1 cellular context compared by ENCODE assay signal in the genomic region with DNA sequence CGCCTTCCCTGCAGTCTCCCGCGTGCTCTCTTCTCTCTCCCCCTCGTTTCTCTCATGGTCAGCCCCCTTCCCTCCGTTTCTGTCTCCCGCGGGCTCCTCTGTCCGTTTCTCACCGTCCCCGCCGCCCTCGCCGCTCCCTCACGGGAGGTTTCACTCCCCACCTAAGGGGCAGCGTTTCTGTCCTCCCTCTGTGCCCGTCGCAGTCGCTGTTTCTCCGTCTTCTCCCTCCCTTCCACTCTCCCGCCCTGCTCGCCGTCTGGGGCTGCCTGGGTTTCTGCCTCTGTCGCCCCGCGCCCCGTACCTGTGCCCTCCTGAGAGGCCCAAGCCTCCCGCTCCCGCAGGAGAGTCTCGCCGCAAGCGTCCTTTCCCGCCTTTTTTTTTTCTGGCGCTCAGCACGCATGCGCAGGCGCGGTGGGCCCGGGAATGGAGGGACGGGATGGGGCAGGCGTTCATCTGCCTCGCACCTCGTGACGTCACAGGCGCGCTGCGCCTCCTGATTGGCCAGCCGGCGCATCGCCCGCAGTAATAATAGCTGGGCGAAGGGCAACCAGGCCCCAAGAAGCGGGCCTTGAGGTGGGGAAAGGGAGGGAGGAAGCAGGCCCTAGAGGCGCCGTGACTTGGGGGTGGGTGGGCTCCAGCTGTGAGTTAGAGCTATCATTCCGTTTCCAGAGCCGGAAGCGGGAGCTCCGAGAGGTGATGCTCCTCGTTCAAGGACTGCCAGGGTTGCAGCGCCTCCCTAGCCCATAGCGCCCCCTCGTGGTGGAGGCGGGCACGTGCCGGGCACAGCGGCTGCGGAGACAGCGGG.
TF ChIP-seq lines count a peak whose summit lies in the region.

No MANE protein-coding gene starts in this region.

TF ChIP-seq in HepG2, 621 proteins besides CTCF, POLR2A, EP300 and RAD21 (continues in another document):
- TF ChIP-seq, protein P1, sequence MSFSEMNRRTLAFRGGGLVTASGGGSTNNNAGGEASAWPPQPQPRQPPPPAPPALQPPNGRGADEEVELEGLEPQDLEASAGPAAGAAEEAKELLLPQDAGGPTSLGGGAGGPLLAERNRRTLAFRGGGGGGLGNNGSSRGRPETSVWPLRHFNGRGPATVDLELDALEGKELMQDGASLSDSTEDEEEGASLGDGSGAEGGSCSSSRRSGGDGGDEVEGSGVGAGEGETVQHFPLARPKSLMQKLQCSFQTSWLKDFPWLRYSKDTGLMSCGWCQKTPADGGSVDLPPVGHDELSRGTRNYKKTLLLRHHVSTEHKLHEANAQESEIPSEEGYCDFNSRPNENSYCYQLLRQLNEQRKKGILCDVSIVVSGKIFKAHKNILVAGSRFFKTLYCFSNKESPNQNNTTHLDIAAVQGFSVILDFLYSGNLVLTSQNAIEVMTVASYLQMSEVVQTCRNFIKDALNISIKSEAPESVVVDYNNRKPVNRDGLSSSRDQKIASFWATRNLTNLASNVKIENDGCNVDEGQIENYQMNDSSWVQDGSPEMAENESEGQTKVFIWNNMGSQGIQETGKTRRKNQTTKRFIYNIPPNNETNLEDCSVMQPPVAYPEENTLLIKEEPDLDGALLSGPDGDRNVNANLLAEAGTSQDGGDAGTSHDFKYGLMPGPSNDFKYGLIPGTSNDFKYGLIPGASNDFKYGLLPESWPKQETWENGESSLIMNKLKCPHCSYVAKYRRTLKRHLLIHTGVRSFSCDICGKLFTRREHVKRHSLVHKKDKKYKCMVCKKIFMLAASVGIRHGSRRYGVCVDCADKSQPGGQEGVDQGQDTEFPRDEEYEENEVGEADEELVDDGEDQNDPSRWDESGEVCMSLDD (CRISPR knock-in tag; IDR thresholded peaks at IDR 0.05; ENCODE audit: borderline replicate concordance) = no peak
- TF ChIP-seq XRCC5 (optimal IDR thresholded peaks at IDR 0.05; ENCODE audit: low read length) = peak; percentile 47
- TF ChIP-seq ARNTL (CRISPR knock-in tag; IDR thresholded peaks at IDR 0.05) = 0 out of 2 replicates have a peak, but pooled peaks have one; percentile 56
- TF ChIP-seq ZBTB38 (CRISPR knock-in tag; IDR thresholded peaks at IDR 0.05) = peak; percentile 31; the same call in 1 of the 2 replicates
- 0 out of 2 replicates have a peak, but pooled peaks have one; percentile 14 for TF ChIP-seq KLF13 (CRISPR knock-in tag; IDR thresholded peaks at IDR 0.05)
- TF ChIP-seq AHR (CRISPR knock-in tag; IDR thresholded peaks at IDR 0.05) = 0 out of 2 replicates have a peak, but pooled peaks have one; percentile 52
- peak; percentile 25; the same call in 1 of the 2 replicates for TF ChIP-seq MIER3 (CRISPR knock-in tag; IDR thresholded peaks at IDR 0.05; ENCODE audit: borderline replicate concordance)
- TF ChIP-seq, protein P2, sequence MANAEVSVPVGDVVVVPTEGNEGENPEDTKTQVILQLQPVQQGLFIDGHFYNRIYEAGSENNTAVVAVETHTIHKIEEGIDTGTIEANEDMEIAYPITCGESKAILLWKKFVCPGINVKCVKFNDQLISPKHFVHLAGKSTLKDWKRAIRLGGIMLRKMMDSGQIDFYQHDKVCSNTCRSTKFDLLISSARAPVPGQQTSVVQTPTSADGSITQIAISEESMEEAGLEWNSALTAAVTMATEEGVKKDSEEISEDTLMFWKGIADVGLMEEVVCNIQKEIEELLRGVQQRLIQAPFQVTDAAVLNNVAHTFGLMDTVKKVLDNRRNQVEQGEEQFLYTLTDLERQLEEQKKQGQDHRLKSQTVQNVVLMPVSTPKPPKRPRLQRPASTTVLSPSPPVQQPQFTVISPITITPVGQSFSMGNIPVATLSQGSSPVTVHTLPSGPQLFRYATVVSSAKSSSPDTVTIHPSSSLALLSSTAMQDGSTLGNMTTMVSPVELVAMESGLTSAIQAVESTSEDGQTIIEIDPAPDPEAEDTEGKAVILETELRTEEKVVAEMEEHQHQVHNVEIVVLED (CRISPR knock-in tag; IDR thresholded peaks at IDR 0.05; ENCODE audit: borderline replicate concordance) = peak; percentile 34; the same call in 1 of the 2 replicates
- TF ChIP-seq KDM2A (CRISPR knock-in tag; IDR thresholded peaks at IDR 0.05; ENCODE audit: borderline replicate concordance, low read depth) = peak; percentile 71; the same call in 1 of the 2 replicates
- TF ChIP-seq ZSCAN9 (CRISPR knock-in tag; IDR thresholded peaks at IDR 0.05; ENCODE audit: borderline replicate concordance) = peak; percentile 22; the same call in 1 of the 2 replicates
- peak; percentile 34; the same call in 1 of the 2 replicates for TF ChIP-seq SPEN (CRISPR knock-in tag; IDR thresholded peaks at IDR 0.05; ENCODE audit: low read depth)
- TF ChIP-seq SMAD3 (CRISPR knock-in tag; IDR thresholded peaks at IDR 0.05) = peak; percentile 31; the same call in 1 of the 2 replicates
- TF ChIP-seq SNAPC2 (CRISPR knock-in tag; IDR thresholded peaks at IDR 0.05) = no peak
- TF ChIP-seq SAP130 (CRISPR knock-in tag; IDR thresholded peaks at IDR 0.05; ENCODE audit: low read depth) = peak; percentile 38; the same call in 1 of the 2 replicates
- 0 out of 2 replicates have a peak, but pooled peaks have one; percentile 78 for TF ChIP-seq ZNF225 (CRISPR knock-in tag; IDR thresholded peaks at IDR 0.05)
- peak; percentile 75; the same call in 1 of the 2 replicates for TF ChIP-seq KLF6 (CRISPR knock-in tag; IDR thresholded peaks at IDR 0.05)
- TF ChIP-seq MXD4 (CRISPR knock-in tag; IDR thresholded peaks at IDR 0.05) = peak; percentile 52; the same call in 1 of the 2 replicates
- no peak for TF ChIP-seq SOX13 (IDR thresholded peaks at IDR 0.05)
- TF ChIP-seq SOX13 (CRISPR knock-in tag; conservative IDR thresholded peaks at IDR 0.05 in 1 of 2, IDR thresholded peaks at IDR 0.05 in 1 of 2) = 0 out of 4 replicates have a peak, but pooled peaks of 1 of the 2 experiments have one; percentile 19
- TF ChIP-seq LCORL (IDR thresholded peaks at IDR 0.05) = no peak
- TF ChIP-seq LCORL (CRISPR knock-in tag; IDR thresholded peaks at IDR 0.05) = peak; percentile 60; the same call in 1 of the 2 replicates
- TF ChIP-seq ZFP1 (CRISPR knock-in tag; IDR thresholded peaks at IDR 0.05) = no peak
- TF ChIP-seq, protein P3, sequence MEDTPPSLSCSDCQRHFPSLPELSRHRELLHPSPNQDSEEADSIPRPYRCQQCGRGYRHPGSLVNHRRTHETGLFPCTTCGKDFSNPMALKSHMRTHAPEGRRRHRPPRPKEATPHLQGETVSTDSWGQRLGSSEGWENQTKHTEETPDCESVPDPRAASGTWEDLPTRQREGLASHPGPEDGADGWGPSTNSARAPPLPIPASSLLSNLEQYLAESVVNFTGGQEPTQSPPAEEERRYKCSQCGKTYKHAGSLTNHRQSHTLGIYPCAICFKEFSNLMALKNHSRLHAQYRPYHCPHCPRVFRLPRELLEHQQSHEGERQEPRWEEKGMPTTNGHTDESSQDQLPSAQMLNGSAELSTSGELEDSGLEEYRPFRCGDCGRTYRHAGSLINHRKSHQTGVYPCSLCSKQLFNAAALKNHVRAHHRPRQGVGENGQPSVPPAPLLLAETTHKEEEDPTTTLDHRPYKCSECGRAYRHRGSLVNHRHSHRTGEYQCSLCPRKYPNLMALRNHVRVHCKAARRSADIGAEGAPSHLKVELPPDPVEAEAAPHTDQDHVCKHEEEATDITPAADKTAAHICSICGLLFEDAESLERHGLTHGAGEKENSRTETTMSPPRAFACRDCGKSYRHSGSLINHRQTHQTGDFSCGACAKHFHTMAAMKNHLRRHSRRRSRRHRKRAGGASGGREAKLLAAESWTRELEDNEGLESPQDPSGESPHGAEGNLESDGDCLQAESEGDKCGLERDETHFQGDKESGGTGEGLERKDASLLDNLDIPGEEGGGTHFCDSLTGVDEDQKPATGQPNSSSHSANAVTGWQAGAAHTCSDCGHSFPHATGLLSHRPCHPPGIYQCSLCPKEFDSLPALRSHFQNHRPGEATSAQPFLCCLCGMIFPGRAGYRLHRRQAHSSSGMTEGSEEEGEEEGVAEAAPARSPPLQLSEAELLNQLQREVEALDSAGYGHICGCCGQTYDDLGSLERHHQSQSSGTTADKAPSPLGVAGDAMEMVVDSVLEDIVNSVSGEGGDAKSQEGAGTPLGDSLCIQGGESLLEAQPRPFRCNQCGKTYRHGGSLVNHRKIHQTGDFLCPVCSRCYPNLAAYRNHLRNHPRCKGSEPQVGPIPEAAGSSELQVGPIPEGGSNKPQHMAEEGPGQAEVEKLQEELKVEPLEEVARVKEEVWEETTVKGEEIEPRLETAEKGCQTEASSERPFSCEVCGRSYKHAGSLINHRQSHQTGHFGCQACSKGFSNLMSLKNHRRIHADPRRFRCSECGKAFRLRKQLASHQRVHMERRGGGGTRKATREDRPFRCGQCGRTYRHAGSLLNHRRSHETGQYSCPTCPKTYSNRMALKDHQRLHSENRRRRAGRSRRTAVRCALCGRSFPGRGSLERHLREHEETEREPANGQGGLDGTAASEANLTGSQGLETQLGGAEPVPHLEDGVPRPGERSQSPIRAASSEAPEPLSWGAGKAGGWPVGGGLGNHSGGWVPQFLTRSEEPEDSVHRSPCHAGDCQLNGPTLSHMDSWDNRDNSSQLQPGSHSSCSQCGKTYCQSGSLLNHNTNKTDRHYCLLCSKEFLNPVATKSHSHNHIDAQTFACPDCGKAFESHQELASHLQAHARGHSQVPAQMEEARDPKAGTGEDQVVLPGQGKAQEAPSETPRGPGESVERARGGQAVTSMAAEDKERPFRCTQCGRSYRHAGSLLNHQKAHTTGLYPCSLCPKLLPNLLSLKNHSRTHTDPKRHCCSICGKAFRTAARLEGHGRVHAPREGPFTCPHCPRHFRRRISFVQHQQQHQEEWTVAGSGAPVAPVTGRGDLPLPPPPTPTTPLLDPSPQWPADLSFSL (CRISPR knock-in tag; IDR thresholded peaks at IDR 0.05) = peak; percentile 42; the same call in 1 of the 2 replicates
- TF ChIP-seq, protein P4, sequence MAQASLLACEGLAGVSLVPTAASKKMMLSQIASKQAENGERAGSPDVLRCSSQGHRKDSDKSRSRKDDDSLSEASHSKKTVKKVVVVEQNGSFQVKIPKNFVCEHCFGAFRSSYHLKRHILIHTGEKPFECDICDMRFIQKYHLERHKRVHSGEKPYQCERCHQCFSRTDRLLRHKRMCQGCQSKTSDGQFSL (CRISPR knock-in tag; IDR thresholded peaks at IDR 0.05) = no peak
- TF ChIP-seq, protein P5, sequence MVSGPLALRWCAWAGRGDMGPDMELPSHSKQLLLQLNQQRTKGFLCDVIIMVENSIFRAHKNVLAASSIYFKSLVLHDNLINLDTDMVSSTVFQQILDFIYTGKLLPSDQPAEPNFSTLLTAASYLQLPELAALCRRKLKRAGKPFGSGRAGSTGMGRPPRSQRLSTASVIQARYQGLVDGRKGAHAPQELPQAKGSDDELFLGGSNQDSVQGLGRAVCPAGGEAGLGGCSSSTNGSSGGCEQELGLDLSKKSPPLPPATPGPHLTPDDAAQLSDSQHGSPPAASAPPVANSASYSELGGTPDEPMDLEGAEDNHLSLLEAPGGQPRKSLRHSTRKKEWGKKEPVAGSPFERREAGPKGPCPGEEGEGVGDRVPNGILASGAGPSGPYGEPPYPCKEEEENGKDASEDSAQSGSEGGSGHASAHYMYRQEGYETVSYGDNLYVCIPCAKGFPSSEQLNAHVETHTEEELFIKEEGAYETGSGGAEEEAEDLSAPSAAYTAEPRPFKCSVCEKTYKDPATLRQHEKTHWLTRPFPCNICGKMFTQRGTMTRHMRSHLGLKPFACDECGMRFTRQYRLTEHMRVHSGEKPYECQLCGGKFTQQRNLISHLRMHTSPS (CRISPR knock-in tag; IDR thresholded peaks at IDR 0.05; ENCODE audit: low read depth) = no peak; the same call in 1 of the 2 replicates
- peak; percentile 81; the same call in 1 of the 2 replicates for TF ChIP-seq ZNF788 (CRISPR knock-in tag; IDR thresholded peaks at IDR 0.05; ENCODE audit: borderline replicate concordance)
- no peak for TF ChIP-seq ZNF598 (CRISPR knock-in tag; IDR thresholded peaks at IDR 0.05; ENCODE audit: borderline replicate concordance)
- TF ChIP-seq KAT7 (CRISPR knock-in tag; IDR thresholded peaks at IDR 0.05; ENCODE audit: borderline replicate concordance) = peak; percentile 41; the same call in 1 of the 2 replicates
- TF ChIP-seq MYC (CRISPR knock-in tag; IDR thresholded peaks at IDR 0.05; ENCODE audit: borderline replicate concordance) = peak; percentile 78
- TF ChIP-seq TBL1XR1 (IDR thresholded peaks at IDR 0.05; ENCODE audit: borderline replicate concordance, low read length, partially characterized antibody) = peak; percentile 17
- 0 out of 2 replicates have a peak, but pooled peaks have one; percentile 12 for TF ChIP-seq ZNF563 (CRISPR knock-in tag; IDR thresholded peaks at IDR 0.05)
- TF ChIP-seq ATF7-NPFF (CRISPR knock-in tag; IDR thresholded peaks at IDR 0.05; ENCODE audit: low read depth) = peak; percentile 43; the same call in 1 of the 2 replicates
- no peak for TF ChIP-seq ZNF253 (CRISPR knock-in tag; IDR thresholded peaks at IDR 0.05; ENCODE audit: borderline replicate concordance)
- TF ChIP-seq DMAP1 (CRISPR knock-in tag; IDR thresholded peaks at IDR 0.05) = 0 out of 2 replicates have a peak, but pooled peaks have one; percentile 21
- TF ChIP-seq HOXD1 (CRISPR knock-in tag; IDR thresholded peaks at IDR 0.05) = 0 out of 2 replicates have a peak, but pooled peaks have one; percentile 46
- TF ChIP-seq ZFX (CRISPR knock-in tag; IDR thresholded peaks at IDR 0.05; ENCODE audit: low read depth) = peak; percentile 61
- peak; percentile 23; the same call in 1 of the 2 replicates for TF ChIP-seq MAZ (IDR thresholded peaks at IDR 0.05; ENCODE audit: borderline replicate concordance, low read depth, low read length)
- peak; percentile 40; the same call in 1 of the 2 replicates for TF ChIP-seq MAZ (CRISPR knock-in tag; IDR thresholded peaks at IDR 0.05; ENCODE audit: low read depth)
- TF ChIP-seq, protein P6, sequence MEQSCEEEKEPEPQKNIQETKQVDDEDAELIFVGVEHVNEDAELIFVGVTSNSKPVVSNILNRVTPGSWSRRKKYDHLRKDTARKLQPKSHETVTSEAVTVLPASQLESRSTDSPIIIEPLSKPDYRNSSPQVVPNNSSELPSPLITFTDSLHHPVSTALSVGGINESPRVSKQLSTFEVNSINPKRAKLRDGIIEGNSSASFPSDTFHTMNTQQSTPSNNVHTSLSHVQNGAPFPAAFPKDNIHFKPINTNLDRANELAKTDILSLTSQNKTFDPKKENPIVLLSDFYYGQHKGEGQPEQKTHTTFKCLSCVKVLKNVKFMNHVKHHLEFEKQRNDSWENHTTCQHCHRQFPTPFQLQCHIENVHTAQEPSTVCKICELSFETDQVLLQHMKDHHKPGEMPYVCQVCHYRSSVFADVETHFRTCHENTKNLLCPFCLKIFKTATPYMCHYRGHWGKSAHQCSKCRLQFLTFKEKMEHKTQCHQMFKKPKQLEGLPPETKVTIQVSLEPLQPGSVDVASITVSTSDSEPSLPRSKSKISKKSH (CRISPR knock-in tag; IDR thresholded peaks at IDR 0.05; ENCODE audit: borderline replicate concordance) = peak; percentile 82; the same call in 1 of the 2 replicates
